In the genomic region with DNA sequence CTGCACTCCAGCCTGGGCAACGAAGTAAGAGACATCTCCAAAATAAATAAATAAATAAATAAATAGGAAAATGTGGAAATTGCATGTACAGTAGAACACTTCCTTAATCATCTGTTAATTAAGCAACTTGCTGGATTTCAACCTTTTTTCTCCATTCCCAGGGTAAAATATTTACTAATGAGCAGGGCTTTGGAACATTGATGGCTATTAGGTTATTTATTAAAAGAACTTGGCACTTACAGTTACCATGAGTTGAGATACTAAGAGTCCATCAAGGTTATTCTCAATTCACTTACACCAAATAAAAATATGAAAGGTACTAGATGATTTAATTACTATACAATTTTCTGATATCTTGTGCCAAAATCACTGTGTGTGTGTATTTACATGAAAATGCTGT, we compare ENCODE assay signal across 28 cellular contexts.
"Had no signal": no experiment of that assay in that cellular context is flagged by ENCODE, and none has a peak within 500 bp of the region (broad histone marks: within the 10 kb centered on the region; RNA-seq: fewer than 3 reads in every experiment).

No MANE protein-coding gene starts in this region.

- H3K27ac ChIP-seq: ascending aorta, brain microvascular endothelial cell, coronary artery, dorsolateral prefrontal cortex, esophagus muscularis mucosa, foreskin keratinocyte, gastroesophageal sphincter, WERI-Rb-1 had no signal

- H3K36me3 ChIP-seq: ascending aorta, brain microvascular endothelial cell, esophagus muscularis mucosa, gastroesophageal sphincter, WERI-Rb-1 had no signal

- ATAC-seq: activated CD4-positive, alpha-beta T cell treated with anti-CD3 and anti-CD28 coated beads for 36 hours; activated CD4-positive, CD25-positive, alpha-beta regulatory T cell treated with anti-CD3 and anti-CD28 coated beads, Interleukin-2, amount 50 U/mL, for 24 hours; activated CD8-positive, alpha-beta memory T cell treated with anti-CD3 and anti-CD28 coated beads, Interleukin-2, amount 10 ng/mL, durations not matched to agents 7 days and 5 days; activated CD8-positive, alpha-beta T cell treated with anti-CD3 and anti-CD28 coated beads, Interleukin-2, amount 10 ng/mL, durations not matched to agents 7 days and 5 days; activated naive CD4-positive, alpha-beta T cell treated with anti-CD3 and anti-CD28 coated beads, Interleukin-2, amount 50 U/mL, for 72 hours; foreskin keratinocyte; gastroesophageal sphincter; T-helper 17 cell had no signal

- H3K9me3 ChIP-seq: ascending aorta, esophagus muscularis mucosa, gastroesophageal sphincter had no signal

- H3K4me1 ChIP-seq: ascending aorta, gastroesophageal sphincter had no signal

- DNase-seq: activated B cell treated with CpG ODN at 0.5 μM for 24 hours; activated CD4-positive, alpha-beta memory T cell treated with anti-CD3 and anti-CD28 coated beads for 36 hours; activated CD4-positive, alpha-beta T cell treated with anti-CD3 and anti-CD28 coated beads for 36 hours; activated CD4-positive, alpha-beta T cell treated with anti-CD3 and anti-CD28 coated beads, Interleukin-2, amount 10 ng/mL, durations not matched to agents 24 days and 14 days; activated CD8-positive, alpha-beta memory T cell treated with anti-CD3 and anti-CD28 coated beads, Interleukin-2, amount 10 ng/mL, durations not matched to agents 7 days and 5 days; activated CD8-positive, alpha-beta memory T cell treated with anti-CD3 and anti-CD28 coated beads, Interleukin-2, amount 50 U/mL, for 4 hours; activated CD8-positive, alpha-beta T cell treated with anti-CD3 and anti-CD28 coated beads, Interleukin-2, amount 10 ng/mL, durations not matched to agents 7 days and 5 days; activated effector memory CD4-positive, alpha-beta T cell treated with anti-CD3 and anti-CD28 coated beads, Interleukin-2, amount 50 U/mL, for 16 hours; activated naive CD4-positive, alpha-beta T cell treated with anti-CD3 and anti-CD28 coated beads, Interleukin-2, amount 10 ng/mL, durations not matched to agents 7 days and 5 days; activated naive CD8-positive, alpha-beta T cell treated with anti-CD3 and anti-CD28 coated beads, Interleukin-2, amount 10 ng/mL, durations not matched to agents 7 days and 5 days; activated T-cell treated with anti-CD3 and anti-CD28 coated beads, Interleukin-2, amount 50 U/mL, for 1 hour; activated T-cell treated with anti-CD3 and anti-CD28 coated beads, Interleukin-2, amount 50 U/mL, for 48 hours; brain microvascular endothelial cell; dorsolateral prefrontal cortex; effector memory CD4-positive, alpha-beta T cell; endodermal cell; erythroblast; foreskin keratinocyte; T-helper 1 cell; T-helper 17 cell; T1000; WERI-Rb-1 had no signal

- H3K27me3 ChIP-seq: ascending aorta, brain microvascular endothelial cell, dorsolateral prefrontal cortex, esophagus muscularis mucosa, foreskin keratinocyte, gastroesophageal sphincter had no signal

- H3K4me3 ChIP-seq: ascending aorta, coronary artery, dorsolateral prefrontal cortex, esophagus muscularis mucosa, gastroesophageal sphincter had no signal
